10 cellular contexts compared by ENCODE assay signal in genomic region chr5:54719384-54720306, GRCh38.
A peak's percentile ranks its signal among the peaks of the same experiment; 100 is the strongest.
DNase-seq lines count a peak whose midpoint lies in the region; ATAC-seq, FAIRE-seq and TF ChIP-seq lines count a peak whose summit lies in the region.
"Had no signal": no experiment of that assay in that cellular context is flagged by ENCODE, and none has a peak within 500 bp of the region (broad histone marks: within the 10 kb centered on the region; RNA-seq: fewer than 3 reads in every experiment).

No MANE protein-coding gene starts in this region.

- H3K9ac ChIP-seq in SK-N-MC (ENCODE audit: insufficient read length), result peak overlapping the region; percentile 82

- no peaks in the 10 kb centered on the region for H3K36me3 Mint-ChIP-seq in Caco-2 (ENCODE audit: insufficient read depth, unreplicated experiment)
- H3K36me3 Mint-ChIP-seq in naive thymus-derived CD8-positive, alpha-beta T cell, result peaks cover 0 to 11% (median 0%) of the 10 kb centered on the region in 3 donors

- no peak overlapping the region for H3K4me3 Mint-ChIP-seq in Caco-2 (ENCODE audit: unreplicated experiment)
- H3K4me3 Mint-ChIP-seq in naive thymus-derived CD8-positive, alpha-beta T cell, result no peak overlapping the region

- peaks cover 2% of the 10 kb centered on the region for H3K4me1 Mint-ChIP-seq in Caco-2 (ENCODE audit: low read depth, unreplicated experiment)
- H3K4me1 Mint-ChIP-seq in naive thymus-derived CD8-positive, alpha-beta T cell, result peaks cover 0 to 8% (median 6%) of the 10 kb centered on the region in 4 donors

- H3K27ac ChIP-seq in SK-N-MC, result peak overlapping the region; percentile 100

- POLR2A ChIA-PET in Caco-2 (lab: Charles Lee), result no interaction called here
- POLR2A ChIA-PET in naive thymus-derived CD8-positive, alpha-beta T cell (lab: Charles Lee), result interaction anchor here (0.7 kb wide), 1 partner anchor 9 kb away, joined by 3 read pairs; no protein-coding TSS in a partner anchor

- no peak for TF ChIP-seq POLR2A in H54 (IDR thresholded peaks at IDR 0.05; ENCODE audit: low read depth, low read length)

- peak; percentile 80 for FAIRE-seq in H54 (lab: Jason Lieb, UNC)

- intact Hi-C loops in Caco-2 (cut with micrococcal nuclease; ENCODE audit: unreplicated experiment), result no loop called here

- no peak for ATAC-seq in GM18867 (IDR thresholded peaks at IDR 0.05; ENCODE audit: unreplicated experiment)
- no peak for ATAC-seq in naive thymus-derived CD8-positive, alpha-beta T cell

- no TSS peak for BruUV-seq in Caco-2 (replicated peaks; lab: Mats Ljungman, UMichigan)

- H3K4me3 ChIP-seq in SK-N-MC (peak overlapping the region; percentile 73), Caco-2 (ENCODE audit: low read depth, low read length) (no peak overlapping the region)

- DNase-seq in H54 (ENCODE audit: insufficient read length, low spot score) (peak; percentile 70), SK-N-MC (ENCODE audit: low read depth, low spot score) (no peak), fibroblast of peridontal ligament (ENCODE audit: extremely low read depth) (peak; percentile 76), retina (peak; percentile 36), Caco-2 (no peak), GOT3 (lab: John Stamatoyannopoulos, UW) (no peak)
- no peak for DNase-seq in naive thymus-derived CD8-positive, alpha-beta T cell
- DNase-seq: erythroblast, NCI-H2107 had no signal

- TF ChIP-seq CTCF in Caco-2 (IDR thresholded peaks at IDR 0.05; ENCODE audit: insufficient read depth in 1 of 2, low read depth in 1 of 2, low read length in 1 of 2, severe bottlenecking in 1 of 2, unreplicated experiment in 1 of 2), result no peak

- no peaks in the 10 kb centered on the region for H3K9me3 Mint-ChIP-seq in Caco-2 (ENCODE audit: unreplicated experiment)
- H3K9me3 Mint-ChIP-seq in naive thymus-derived CD8-positive, alpha-beta T cell, result peaks cover 0 to 11% (median 0%) of the 10 kb centered on the region in 9 donors

- no peaks in the 10 kb centered on the region for H3K36me3 ChIP-seq in SK-N-MC (ENCODE audit: insufficient read depth, low read length)
- no peaks in the 10 kb centered on the region for H3K36me3 ChIP-seq in Caco-2 (ENCODE audit: control insufficient read depth, insufficient read depth, low read length)

- CTCF ChIA-PET in Caco-2 (lab: Charles Lee), result no interaction called here

- H3K27me3 ChIP-seq in Caco-2 (replicated peaks; ENCODE audit: control insufficient read depth, insufficient read depth, low read length), result no peaks in the 10 kb centered on the region; the same call in 1 of the 2 replicates

- no peaks in the 10 kb centered on the region for H3K4me1 ChIP-seq in Caco-2

- H3K9me3 ChIP-seq in SK-N-MC (ENCODE audit: low read depth, low read length), result 0 out of 2 replicates have a peak, but pooled peaks cover 6% of the 10 kb centered on the region
- peaks cover 7% of the 10 kb centered on the region; the same call in 1 of the 2 replicates for H3K9me3 ChIP-seq in Caco-2

- no peak overlapping the region for H3K27ac Mint-ChIP-seq in Caco-2 (ENCODE audit: unreplicated experiment)
- no peak overlapping the region for H3K27ac Mint-ChIP-seq in naive thymus-derived CD8-positive, alpha-beta T cell

- peaks cover 9% of the 10 kb centered on the region for H3K27me3 Mint-ChIP-seq in Caco-2 (ENCODE audit: insufficient read depth, unreplicated experiment)
- H3K27me3 Mint-ChIP-seq in naive thymus-derived CD8-positive, alpha-beta T cell, result peaks cover 0 to under 1% (median 0%) of the 10 kb centered on the region in 5 donors

Comparison
In these comparisons a context has a peak if more than half of its experiments do, and no peak if none do; other contexts are left out.
1. DNase-seq: peak in H54 (single experiment), fibroblast of peridontal ligament (single experiment) and retina (single experiment); none in SK-N-MC (single experiment), Caco-2 (0 of 2), naive thymus-derived CD8-positive, alpha-beta T cell (0 of 10) and GOT3 (single experiment).